16 cellular contexts compared by ENCODE assay signal in genomic region chr7:158274996-158275395, GRCh38.
"Had no signal": no experiment of that assay in that cellular context is flagged by ENCODE, and none has a peak within 500 bp of the region (broad histone marks: within the 10 kb centered on the region; RNA-seq: fewer than 3 reads in every experiment).

No MANE protein-coding gene starts in this region.

- H3K9me3 ChIP-seq: esophagus squamous epithelium, pancreas, thoracic aorta, vagina had no signal

- DNase-seq: activated CD4-positive, alpha-beta T cell treated with anti-CD3 and anti-CD28 coated beads, Interleukin-2, amount 50 U/mL, for 1 hour; activated CD8-positive, alpha-beta memory T cell treated with anti-CD3 and anti-CD28 coated beads, Interleukin-2, amount 10 ng/mL, durations not matched to agents 7 days and 5 days; activated gamma-delta T cell; activated T-cell treated with anti-CD3 and anti-CD28 coated beads, Interleukin-2, amount 50 U/mL, for 24 hours; anterior cingulate cortex; esophagus squamous epithelium; foreskin fibroblast; glutamatergic neuron; nephron progenitor cell; stimulated activated CD4-positive, alpha-beta T cell treated with anti-CD3 and anti-CD28 coated beads, Interleukin-4, amount 100 ng/mL, for 4 hours; stimulated activated naive CD8-positive, alpha-beta T cell treated with anti-CD3 and anti-CD28 coated beads, Interleukin-15, amount 100 ng/mL, for 72 hours; T-helper 2 cell had no signal

- ATAC-seq: activated CD8-positive, alpha-beta memory T cell treated with anti-CD3 and anti-CD28 coated beads, Interleukin-2, amount 10 ng/mL, durations not matched to agents 7 days and 5 days; pancreas; stimulated activated naive CD8-positive, alpha-beta T cell treated with anti-CD3 and anti-CD28 coated beads, Interleukin-15, amount 100 ng/mL, for 72 hours had no signal

- H3K36me3 ChIP-seq: breast epithelium, esophagus squamous epithelium, pancreas, thoracic aorta, vagina had no signal

- H3K4me3 ChIP-seq: breast epithelium, esophagus squamous epithelium, pancreas, thoracic aorta, vagina had no signal

- H3K27ac ChIP-seq: breast epithelium, esophagus squamous epithelium, pancreas, thoracic aorta, vagina had no signal

- H3K27me3 ChIP-seq: breast epithelium, pancreas, vagina had no signal

- H3K4me1 ChIP-seq: breast epithelium, pancreas, vagina had no signal
